21 cellular contexts compared by ENCODE assay signal in the genomic region with DNA sequence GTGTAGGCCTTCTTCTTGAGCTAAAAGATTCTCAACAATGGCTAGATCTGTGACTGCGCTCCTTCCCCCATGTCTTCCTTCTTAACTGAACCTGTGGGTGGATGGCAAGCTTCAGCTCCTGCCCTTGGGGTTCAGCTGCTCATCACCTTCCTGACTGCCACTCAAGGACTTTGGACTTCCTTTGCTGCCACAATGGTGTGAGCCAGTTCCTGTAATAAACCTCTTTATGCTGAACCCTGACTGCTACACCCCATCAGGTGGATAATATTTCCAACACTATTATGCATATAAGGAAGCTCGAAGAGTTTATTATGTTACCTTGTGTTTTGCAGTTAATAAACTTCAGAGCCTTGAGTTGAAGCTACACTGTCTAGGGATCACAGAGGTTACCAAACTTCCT.
DNase-seq lines count a peak whose midpoint lies in the region; ATAC-seq, FAIRE-seq and TF ChIP-seq lines count a peak whose summit lies in the region.
"Had no signal": no experiment of that assay in that cellular context is flagged by ENCODE, and none has a peak within 500 bp of the region (broad histone marks: within the 10 kb centered on the region; RNA-seq: fewer than 3 reads in every experiment).

No MANE protein-coding gene starts in this region.

- 0 out of 3 replicates have a peak, but pooled peaks cover 3% of the 10 kb centered on the region for H3K4me1 Mint-ChIP-seq in GM23338
- peaks cover 25% of the 10 kb centered on the region for H3K4me1 Mint-ChIP-seq in nephron progenitor cell

- no peak overlapping the region for H3K14ac ChIP-seq in H1 (ENCODE audit: insufficient read length)

- H3K36me3 Mint-ChIP-seq in GM23338 (ENCODE audit: low read depth): no peaks in the 10 kb centered on the region
- H3K36me3 Mint-ChIP-seq in nephron progenitor cell (ENCODE audit: low read depth): no peaks in the 10 kb centered on the region
- H3K36me3 Mint-ChIP-seq: CD8-positive, alpha-beta T cell had no signal

- POLR2A ChIA-PET in H1 (lab: Charles Lee; ENCODE audit: partially characterized antibody): no interaction called here

- H3K23ac ChIP-seq in H1 (ENCODE audit: insufficient read length): no peak overlapping the region

- H4K5ac ChIP-seq in H1 (ENCODE audit: insufficient read length, low read depth, low read length): no peak overlapping the region

- H3K27me3 ChIP-seq in GM23338 (ENCODE audit: insufficient read depth): no peaks in the 10 kb centered on the region
- no peaks in the 10 kb centered on the region for H3K27me3 ChIP-seq in H1 (replicated peaks in 1 of 4; ENCODE audit: control insufficient read depth in 3 of 4, extremely low read depth in 1 of 4, insufficient read depth in 3 of 4, low read length in 3 of 4)
- H3K27me3 ChIP-seq: BLaER1 treated with 17β-estradiol and CSF1 and Interleukin-3, amounts not matched to agents 10 nM and 100 nM had no signal

- no peak for DNase-seq in GM23338 (ENCODE audit: low spot score)
- no peak for DNase-seq in H1 (ENCODE audit: low read depth in 1 of 2, low spot score in 2 of 2)
- DNase-seq in nephron progenitor cell: no peak
- no peak for DNase-seq in inferior parietal cortex (ENCODE audit: extremely low spot score)
- DNase-seq: CD8-positive, alpha-beta T cell; COR-L47; DMS 273 treated with DMSO at 0.1 percent for 48 hours; DMS53; HCEC 1CT; IMR-90 had no signal

- H2BK5ac ChIP-seq in H1 (ENCODE audit: low read depth, low read length): no peak overlapping the region

- no peak overlapping the region for H2BK120ac ChIP-seq in H1 (replicated peaks; ENCODE audit: low read depth, low read length)

- no peaks in the 10 kb centered on the region for H3K9me2 ChIP-seq in GM23338 (ENCODE audit: insufficient read depth)

- H3K79me2 ChIP-seq in GM23338 (replicated peaks; ENCODE audit: insufficient read depth) (no peaks in the 10 kb centered on the region), H1 (ENCODE audit: control insufficient read depth in 1 of 2, insufficient read depth in 2 of 2, low read length in 2 of 2) (no peaks in the 10 kb centered on the region)

- H2AK5ac ChIP-seq in H1 (ENCODE audit: low read depth, low read length): no peak overlapping the region

- no peak overlapping the region for H3K4ac ChIP-seq in H1 (replicated peaks; ENCODE audit: insufficient read length, low read depth, low read length)

- H3F3A ChIP-seq in GM23338 (replicated peaks; ENCODE audit: low read depth): no peaks in the 10 kb centered on the region

- no peak overlapping the region for H3K27ac ChIP-seq in GM23338 (ENCODE audit: low read depth)
- H3K27ac ChIP-seq in H1 (ENCODE audit: low read depth, low read length): no peak overlapping the region
- H3K27ac ChIP-seq: BLaER1 treated with 17β-estradiol and CSF1 and Interleukin-3, amounts not matched to agents 10 nM and 100 nM; HL-60 had no signal

- H2AFZ ChIP-seq in GM23338 (0 out of 2 replicates have a peak overlapping the region, but pooled peaks have one; percentile 32), H1 (ENCODE audit: low read length) (no peak overlapping the region)

- H3K79me1 ChIP-seq in H1 (ENCODE audit: low read depth, low read length): no peaks in the 10 kb centered on the region

- H4K8ac ChIP-seq in H1 (ENCODE audit: extremely low read depth, insufficient read depth, low read length): no peak overlapping the region

- H3K9me3 Mint-ChIP-seq in GM23338 (no peaks in the 10 kb centered on the region), nephron progenitor cell (no peaks in the 10 kb centered on the region)
- H3K9me3 Mint-ChIP-seq: CD8-positive, alpha-beta T cell had no signal

- 93% methylated on average over 2 of the region's 2 CpGs; no CpG with 5 or more reads in 1 of the 2 experiments for WGBS in H1 (ENCODE audit: extremely low coverage in 1 of 2, insufficient coverage in 1 of 2, insufficient read length in 1 of 2, insufficient replicate concordance in 2 of 2, low coverage in 1 of 2, low lambda C conversion rate in 2 of 2, missing lambda C conversion rate in 1 of 2), 2 experiments

- H3K27ac Mint-ChIP-seq in GM23338: no peak overlapping the region
- H3K27ac Mint-ChIP-seq in nephron progenitor cell: peak overlapping the region; percentile 86
- H3K27ac Mint-ChIP-seq: B cell; CD8-positive, alpha-beta T cell had no signal

- H4K91ac ChIP-seq in H1 (replicated peaks; ENCODE audit: insufficient read length, low read length): no peak overlapping the region

- H3K27me3 Mint-ChIP-seq in GM23338 (ENCODE audit: insufficient read depth, low read depth, poor library complexity) (no peaks in the 10 kb centered on the region), nephron progenitor cell (ENCODE audit: low read depth, poor library complexity) (peaks cover 2% of the 10 kb centered on the region)

- H3K23me2 ChIP-seq in H1 (ENCODE audit: low read depth, low read length): no peaks in the 10 kb centered on the region

- no peak for FAIRE-seq in H1 (lab: Jason Lieb, UNC)
- FAIRE-seq: G401.6, GM12892, GM18507, H54, HTR-8/SVneo, K562 had no signal

- ATAC-seq in GM23338: no peak
- no peak for ATAC-seq in HG02973 (IDR thresholded peaks at IDR 0.05; ENCODE audit: unreplicated experiment)
- ATAC-seq in GM18873 (IDR thresholded peaks at IDR 0.05; ENCODE audit: low FRiP score, unreplicated experiment): no peak
- ATAC-seq: CD8-positive, alpha-beta T cell; K562 had no signal

- CTCF ChIA-PET in H1 (lab: Charles Lee; ENCODE audit: partially characterized antibody): interaction anchor here (0.7 to 2.1 kb wide), 3 partner anchors 24 to 660 kb away, joined by 4 to 5 read pairs (median 4); no protein-coding TSS in a partner anchor

- TF ChIP-seq CTCF in GM23338 (conservative IDR thresholded peaks at IDR 0.05; ENCODE audit: low read depth in 2 of 2) (no peak), H1 (IDR thresholded peaks at IDR 0.05; ENCODE audit: control extremely low read depth in 1 of 3, insufficient read depth in 1 of 3, low read depth in 1 of 3, low read length in 3 of 3) (no peak), nephron progenitor cell (IDR thresholded peaks at IDR 0.05) (no peak)

- H2BK15ac ChIP-seq in H1 (ENCODE audit: low read length): peak overlapping the region; percentile 73; the same call in 1 of the 2 replicates

- H3K9me3 ChIP-seq in H1 (ENCODE audit: insufficient read depth in 2 of 2, low read depth in 1 of 2, low read length in 1 of 2): no peaks in the 10 kb centered on the region
- H3K9me3 ChIP-seq: BLaER1 treated with 17β-estradiol and CSF1 and Interleukin-3, amounts not matched to agents 10 nM and 100 nM had no signal

- no peaks in the 10 kb centered on the region for H3K36me3 ChIP-seq in GM23338 (ENCODE audit: insufficient read depth)
- H3K36me3 ChIP-seq in H1 (ENCODE audit: control insufficient read depth in 2 of 4, insufficient read depth in 4 of 4, low read length in 3 of 4): no peaks in the 10 kb centered on the region
- H3K36me3 ChIP-seq: BLaER1 treated with 17β-estradiol and CSF1 and Interleukin-3, amounts not matched to agents 10 nM and 100 nM had no signal

- H4K20me1 ChIP-seq in GM23338 (replicated peaks; ENCODE audit: insufficient read depth): no peaks in the 10 kb centered on the region
- no peaks in the 10 kb centered on the region for H4K20me1 ChIP-seq in H1 (replicated peaks in 1 of 2; ENCODE audit: control insufficient read depth in 1 of 2, insufficient read depth in 2 of 2, low read length in 2 of 2)
- H4K20me1 ChIP-seq: BLaER1 treated with 17β-estradiol and CSF1 and Interleukin-3, amounts not matched to agents 10 nM and 100 nM had no signal

- TF ChIP-seq EP300 in H1 (IDR thresholded peaks at IDR 0.05; ENCODE audit: borderline replicate concordance in 1 of 2, low read depth in 2 of 2, low read length in 2 of 2): no peak

- no peak for TF ChIP-seq RAD21 in H1 (IDR thresholded peaks at IDR 0.05 in 1 of 2, conservative IDR thresholded peaks at IDR 0.05 in 1 of 2; ENCODE audit: low read depth in 2 of 2, low read length in 2 of 2)

- no peak overlapping the region for H3K9ac ChIP-seq in H1 (replicated peaks in 1 of 4; ENCODE audit: extremely low read depth in 1 of 4, low read depth in 3 of 4, low read length in 3 of 4)
- H3K9ac ChIP-seq: BLaER1 treated with 17β-estradiol and CSF1 and Interleukin-3, amounts not matched to agents 10 nM and 100 nM had no signal

- H2BK12ac ChIP-seq in H1 (ENCODE audit: low read depth, low read length): no peak overlapping the region

- H3K56ac ChIP-seq in H1 (replicated peaks; ENCODE audit: insufficient read length, low read depth, low read length): no peak overlapping the region

- H3K4me2 ChIP-seq in GM23338 (no peak overlapping the region), H1 (ENCODE audit: insufficient read depth in 1 of 2, low read depth in 2 of 2, low read length in 2 of 2) (no peak overlapping the region)
- H3K4me2 ChIP-seq: BLaER1 treated with 17β-estradiol and CSF1 and Interleukin-3, amounts not matched to agents 10 nM and 100 nM had no signal

- no peak overlapping the region for H3K4me3 ChIP-seq in GM23338
- H3K4me3 ChIP-seq in H1 (ENCODE audit: extremely low read depth in 1 of 4, insufficient read depth in 2 of 4, low read depth in 3 of 4, low read length in 4 of 4): no peak overlapping the region
- H3K4me3 ChIP-seq: BLaER1 treated with 17β-estradiol and CSF1 and Interleukin-3, amounts not matched to agents 10 nM and 100 nM; K562 had no signal

- H2BK20ac ChIP-seq in H1 (ENCODE audit: low read length): no peak overlapping the region

- H3K4me3 Mint-ChIP-seq in GM23338 (no peak overlapping the region), nephron progenitor cell (no peak overlapping the region)
- H3K4me3 Mint-ChIP-seq: B cell; CD8-positive, alpha-beta T cell had no signal

- no peaks in the 10 kb centered on the region for H3K4me1 ChIP-seq in GM23338 (ENCODE audit: insufficient read depth)
- no peaks in the 10 kb centered on the region for H3K4me1 ChIP-seq in H1 (replicated peaks in 1 of 4; ENCODE audit: control insufficient read depth in 3 of 4, insufficient read depth in 4 of 4, low read length in 3 of 4)
- H3K4me1 ChIP-seq: BLaER1 treated with 17β-estradiol and CSF1 and Interleukin-3, amounts not matched to agents 10 nM and 100 nM had no signal

- no peak overlapping the region for H3K18ac ChIP-seq in H1 (ENCODE audit: extremely low read depth, low read length)

- no peak for TF ChIP-seq POLR2A in H1 (IDR thresholded peaks at IDR 0.05; ENCODE audit: control extremely low read depth in 1 of 2, low read depth in 2 of 2, low read length in 2 of 2)

TF ChIP-seq in H1, 55 proteins besides CTCF, POLR2A, EP300 and RAD21 (continues in another document):
- TF ChIP-seq ASH2L (IDR thresholded peaks at IDR 0.05; ENCODE audit: low read length) (no peak), TAF1 (IDR thresholded peaks at IDR 0.05; ENCODE audit: low read depth, low read length) (no peak), EZH2 (IDR thresholded peaks at IDR 0.05; ENCODE audit: low read depth, low read length, severe bottlenecking) (no peak), ZNF274 (IDR thresholded peaks at IDR 0.05; ENCODE audit: borderline replicate concordance, extremely low read depth, low read length) (no peak)
